Comparison of ENCODE assay signal across 8 cellular contexts in the genomic region with DNA sequence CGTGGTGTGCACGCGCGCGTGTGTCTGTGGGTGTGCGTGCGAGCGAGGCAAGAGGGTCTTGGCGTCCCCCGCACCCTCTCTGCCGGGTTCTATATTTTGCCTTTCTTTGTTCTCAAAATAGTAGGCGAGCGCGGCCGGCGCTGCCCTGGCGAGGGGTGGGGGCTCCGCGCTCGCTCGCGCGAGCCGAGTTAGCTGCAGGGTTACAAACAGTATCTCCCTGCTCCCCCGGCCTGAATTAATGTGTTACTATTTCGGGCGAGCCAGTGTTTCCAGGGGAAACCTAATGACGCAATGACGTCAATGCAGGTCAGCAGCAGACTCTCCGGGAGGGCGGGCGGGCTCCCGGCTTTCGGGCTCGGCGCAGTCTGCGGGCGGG.
DNase-seq lines count a peak whose midpoint lies in the region; ATAC-seq and TF ChIP-seq lines count a peak whose summit lies in the region.

No MANE protein-coding gene starts in this region.

- H3K4me1 Mint-ChIP-seq in stimulated activated effector memory CD8-positive, alpha-beta T cell treated with anti-CD3 and anti-CD28 coated beads, Interleukin-12 subunit alpha, Interleukin-12 subunit beta, amount 100 ng/mL, for 72 hours: peaks cover 21% of the 10 kb centered on the region

- TF ChIP-seq POLR2A in breast epithelium (IDR thresholded peaks at IDR 0.05): no peak

- ATAC-seq in stimulated activated effector memory CD8-positive, alpha-beta T cell treated with anti-CD3 and anti-CD28 coated beads, Interleukin-12 subunit alpha, Interleukin-12 subunit beta, amount 100 ng/mL, for 72 hours: peak; percentile 9
- ATAC-seq in GM19452 (IDR thresholded peaks at IDR 0.05; ENCODE audit: unreplicated experiment): no peak
- no peak for ATAC-seq in HG02852 (IDR thresholded peaks at IDR 0.05; ENCODE audit: unreplicated experiment)

- no peak overlapping the region for H3K27ac Mint-ChIP-seq in stimulated activated effector memory CD8-positive, alpha-beta T cell treated with anti-CD3 and anti-CD28 coated beads, Interleukin-12 subunit alpha, Interleukin-12 subunit beta, amount 100 ng/mL, for 72 hours

- POLR2A ChIA-PET in AG04449 (lab: Yijun Ruan, JAX): no interaction called here

- intact Hi-C loops in breast epithelium (cut with DNase I; ENCODE audit: low total_unique reads): no loop called here

- no peaks in the 10 kb centered on the region for H3K36me3 Mint-ChIP-seq in stimulated activated effector memory CD8-positive, alpha-beta T cell treated with anti-CD3 and anti-CD28 coated beads, Interleukin-12 subunit alpha, Interleukin-12 subunit beta, amount 100 ng/mL, for 72 hours

- TF ChIP-seq CTCF in AG04449 (IDR thresholded peaks at IDR 0.05; ENCODE audit: insufficient read depth, low read length, missing control alignments): no peak
- no peak for TF ChIP-seq CTCF in GM13977 (IDR thresholded peaks at IDR 0.05; ENCODE audit: extremely low read depth, insufficient read depth, missing control alignments)
- TF ChIP-seq CTCF in breast epithelium (IDR thresholded peaks at IDR 0.05): no peak
- no peak for TF ChIP-seq CTCF in kidney epithelial cell (IDR thresholded peaks at IDR 0.05; ENCODE audit: insufficient read depth, low read length, poor library complexity, severe bottlenecking)

- in situ Hi-C loops in GM13977 (cut with MboI; ENCODE audit: low pct_unique_long_range_greater_than_20kb, low sequenced_read_pairs, unreplicated experiment): no loop called here

- H3K36me3 ChIP-seq in breast epithelium (no peaks in the 10 kb centered on the region), kidney epithelial cell (ENCODE audit: control insufficient read depth, insufficient read depth, low read length) (no peaks in the 10 kb centered on the region)

- peak; percentile 14 for DNase-seq in AG04449 (ENCODE audit: low read depth, low spot score)
- DNase-seq in GM13977 (ENCODE audit: low spot score): peak; percentile 81
- peak; percentile 97 for DNase-seq in NCI-H69 (lab: John Stamatoyannopoulos, UW)
- DNase-seq in breast epithelium (ENCODE audit: low spot score in 2 of 2): no peak
- peak; percentile 60 for DNase-seq in kidney epithelial cell (ENCODE audit: low read depth)
- DNase-seq in stimulated activated effector memory CD8-positive, alpha-beta T cell treated with anti-CD3 and anti-CD28 coated beads, Interleukin-12 subunit alpha, Interleukin-12 subunit beta, amount 100 ng/mL, for 72 hours (ENCODE audit: low spot score in 2 of 2): no peak

- no peak overlapping the region for H3K27ac ChIP-seq in breast epithelium

- H3K9me3 Mint-ChIP-seq in stimulated activated effector memory CD8-positive, alpha-beta T cell treated with anti-CD3 and anti-CD28 coated beads, Interleukin-12 subunit alpha, Interleukin-12 subunit beta, amount 100 ng/mL, for 72 hours: no peaks in the 10 kb centered on the region

- H3K27me3 ChIP-seq in breast epithelium (peaks cover 5 to 69% of the 10 kb centered on the region in 2 donors), kidney epithelial cell (ENCODE audit: control insufficient read depth, insufficient read depth, low read length) (peaks cover 62% of the 10 kb centered on the region)

- H3K4me3 ChIP-seq in AG04449 (ENCODE audit: low read depth, low read length): peak overlapping the region; percentile 41
- H3K4me3 ChIP-seq in breast epithelium: peak overlapping the region; percentile 29 to 66 (median 51)
- H3K4me3 ChIP-seq in kidney epithelial cell (ENCODE audit: low read depth, low read length): peak overlapping the region; percentile 30

- no peaks in the 10 kb centered on the region for H3K9me3 ChIP-seq in breast epithelium

- H3K4me1 ChIP-seq in breast epithelium: peaks cover 0 to 10% of the 10 kb centered on the region in 2 donors

- CTCF ChIA-PET in AG04449 (lab: Yijun Ruan, JAX): interaction anchor here (1.3 kb wide), 1 partner anchor 32 kb away, joined by 7 read pairs; no protein-coding TSS in a partner anchor

- peak overlapping the region; percentile 63 for H3K4me3 Mint-ChIP-seq in stimulated activated effector memory CD8-positive, alpha-beta T cell treated with anti-CD3 and anti-CD28 coated beads, Interleukin-12 subunit alpha, Interleukin-12 subunit beta, amount 100 ng/mL, for 72 hours

Comparison
In these comparisons a context has a peak if more than half of its experiments do, and no peak if none do; other contexts are left out.
1. DNase-seq: peak in AG04449 (single experiment), GM13977 (single experiment), NCI-H69 (single experiment) and kidney epithelial cell (single experiment); none in breast epithelium (0 of 2) and stimulated activated effector memory CD8-positive, alpha-beta T cell treated with anti-CD3 and anti-CD28 coated beads, Interleukin-12 subunit alpha, Interleukin-12 subunit beta, amount 100 ng/mL, for 72 hours (0 of 2).
2. Peak in every context shown above with its lines, with median percentiles within 50 percentile points of each other: H3K4me3 ChIP-seq.